ENCODE assay signal across 8 cellular contexts in genomic region chr2:64203131-64204005, GRCh38. TPM values are rescaled to one million over a fixed set of nuclear protein-coding genes. Genes with fewer than 3 reads are reported as not detected.
DNase-seq lines count a peak whose midpoint lies in the region; ATAC-seq and TF ChIP-seq lines count a peak whose summit lies in the region.

No MANE protein-coding gene starts in this region.

- no peak for ATAC-seq in central memory CD8-positive, alpha-beta T cell (replicated peaks; ENCODE audit: extremely low read depth, poor library complexity, severe bottlenecking)
- ATAC-seq in HG03175 (IDR thresholded peaks at IDR 0.05; ENCODE audit: unreplicated experiment) = no peak

- peak overlapping the region; percentile 49 for H3K27ac Mint-ChIP-seq in central memory CD8-positive, alpha-beta T cell (ENCODE audit: low read depth)

- H3K4me1 ChIP-seq in muscle layer of colon (ENCODE audit: insufficient read depth, low read length) (peaks cover 44% of the 10 kb centered on the region), BE2C (no peaks in the 10 kb centered on the region)

- H3K4me1 Mint-ChIP-seq in central memory CD8-positive, alpha-beta T cell = peaks cover 14% of the 10 kb centered on the region

- H3K9me3 ChIP-seq in muscle layer of colon (ENCODE audit: low read length) (no peaks in the 10 kb centered on the region), BE2C (no peaks in the 10 kb centered on the region)

- H3K27ac ChIP-seq in muscle layer of colon (ENCODE audit: low read depth, low read length) = peak overlapping the region; percentile 75

- H3K27me3 Mint-ChIP-seq in central memory CD8-positive, alpha-beta T cell = no peaks in the 10 kb centered on the region

- H3K4me3 Mint-ChIP-seq in central memory CD8-positive, alpha-beta T cell = peak overlapping the region; percentile 58

- H3K9ac ChIP-seq in muscle layer of colon (ENCODE audit: low read length) = peak overlapping the region; percentile 68

- no peak for TF ChIP-seq CTCF in BE2C (IDR thresholded peaks at IDR 0.05; ENCODE audit: low read depth, low read length)

- no peaks in the 10 kb centered on the region for H3K9me3 Mint-ChIP-seq in central memory CD8-positive, alpha-beta T cell

- no peaks in the 10 kb centered on the region for H3K36me3 ChIP-seq in muscle layer of colon (ENCODE audit: insufficient read depth, low read length)
- no peaks in the 10 kb centered on the region for H3K36me3 ChIP-seq in BE2C

- DNase-seq in AG08395 (ENCODE audit: low spot score) = peak; percentile 48
- DNase-seq in HT1080 (ENCODE audit: low read depth) = peak; percentile 40
- DNase-seq in central memory CD8-positive, alpha-beta T cell (ENCODE audit: low spot score in 2 of 2) = no peak
- DNase-seq in stimulated activated CD4-positive, alpha-beta T cell treated with anti-CD3 and anti-CD28 coated beads, Interleukin-2, amount 100 ng/mL, for 48 hours = no peak
- no peak for DNase-seq in GM19240 (ENCODE audit: insufficient read length, low spot score)
- DNase-seq in BE2C = no peak

- H3K4me3 ChIP-seq in muscle layer of colon (ENCODE audit: low read depth in 1 of 2, low read length in 2 of 2) (peak overlapping the region in 1 of 2 donors; percentile 48), BE2C (ENCODE audit: low read depth, low read length) (no peak overlapping the region)

- H3K27me3 ChIP-seq in muscle layer of colon (ENCODE audit: control insufficient read depth in 1 of 2, insufficient read depth in 2 of 2, low read length in 2 of 2) (no peaks in the 10 kb centered on the region), BE2C (no peaks in the 10 kb centered on the region)

- no peaks in the 10 kb centered on the region for H3K36me3 Mint-ChIP-seq in central memory CD8-positive, alpha-beta T cell (ENCODE audit: insufficient read depth)

RNA-seq across cellular contexts. Expression of gene PELI1, which starts 59.1 kb away (rescaled TPM):
- 3.6 and 4.5 TPM in 2 replicates for total RNA-seq in HT1080 (2014; rRNA removed; shearing (Covaris generic))
- 4.5 and 5.3 TPM in 2 replicates for polyA plus RNA-seq in HT1080 (2015; cell fraction: cytosol; rRNA removed)
- 5.3 and 5.6 TPM in 2 replicates for polyA plus RNA-seq in HT1080 (2015; cell fraction: nucleus; rRNA removed)
- polyA plus RNA-seq in BE2C (2012; ENCODE audit: insufficient read depth, insufficient read length, low read depth) = 15.5 TPM

Comparison
In these comparisons a context has a peak if more than half of its experiments do, and no peak if none do; other contexts are left out.
1. DNase-seq: peak in AG08395 (single experiment) and HT1080 (single experiment); none in central memory CD8-positive, alpha-beta T cell (0 of 2), stimulated activated CD4-positive, alpha-beta T cell treated with anti-CD3 and anti-CD28 coated beads, Interleukin-2, amount 100 ng/mL, for 48 hours (0 of 2), GM19240 (single experiment) and BE2C (single experiment).